ENCODE assay signal across 1 cellular context in the genomic region with DNA sequence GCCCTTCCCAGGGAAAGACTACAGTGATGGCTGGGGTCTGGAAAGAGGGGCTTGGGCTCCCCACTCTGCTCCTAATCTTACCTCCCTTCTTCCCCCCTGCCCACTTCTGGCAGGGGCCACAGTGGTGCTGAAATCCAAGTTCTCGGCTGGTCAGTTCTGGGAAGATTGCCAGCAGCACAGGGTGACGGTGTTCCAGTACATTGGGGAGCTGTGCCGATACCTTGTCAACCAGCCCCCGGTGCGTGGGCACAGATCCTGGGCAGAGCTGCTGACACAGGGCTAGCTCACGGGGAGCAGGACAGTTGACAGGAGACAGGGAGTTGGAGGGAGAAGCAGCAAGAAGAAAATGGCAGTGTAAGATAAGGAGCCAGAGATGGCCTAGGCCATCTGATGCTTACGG.
TF ChIP-seq lines count a peak whose summit lies in the region.

No MANE protein-coding gene starts in this region.

TF ChIP-seq in H1, 55 proteins besides CTCF, POLR2A, EP300 and RAD21 (continued from another document):
- no peak for TF ChIP-seq GABPA (IDR thresholded peaks at IDR 0.05; ENCODE audit: borderline replicate concordance, insufficient read depth, low read length)
- no peak for TF ChIP-seq SP2 (IDR thresholded peaks at IDR 0.05; ENCODE audit: low read length)
- TF ChIP-seq, protein P1, sequence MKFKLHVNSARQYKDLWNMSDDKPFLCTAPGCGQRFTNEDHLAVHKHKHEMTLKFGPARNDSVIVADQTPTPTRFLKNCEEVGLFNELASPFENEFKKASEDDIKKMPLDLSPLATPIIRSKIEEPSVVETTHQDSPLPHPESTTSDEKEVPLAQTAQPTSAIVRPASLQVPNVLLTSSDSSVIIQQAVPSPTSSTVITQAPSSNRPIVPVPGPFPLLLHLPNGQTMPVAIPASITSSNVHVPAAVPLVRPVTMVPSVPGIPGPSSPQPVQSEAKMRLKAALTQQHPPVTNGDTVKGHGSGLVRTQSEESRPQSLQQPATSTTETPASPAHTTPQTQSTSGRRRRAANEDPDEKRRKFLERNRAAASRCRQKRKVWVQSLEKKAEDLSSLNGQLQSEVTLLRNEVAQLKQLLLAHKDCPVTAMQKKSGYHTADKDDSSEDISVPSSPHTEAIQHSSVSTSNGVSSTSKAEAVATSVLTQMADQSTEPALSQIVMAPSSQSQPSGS (IDR thresholded peaks at IDR 0.05; ENCODE audit: low read length): no peak
- no peak for TF ChIP-seq POU5F1 (IDR thresholded peaks at IDR 0.05; ENCODE audit: low read depth, low read length)
- no peak for TF ChIP-seq SRF (IDR thresholded peaks at IDR 0.05; ENCODE audit: low read depth, low read length)
TF ChIP-seq in H1: peak in this region for 0.
